Comparison of ENCODE assay signal across 9 cellular contexts in the genomic region with DNA sequence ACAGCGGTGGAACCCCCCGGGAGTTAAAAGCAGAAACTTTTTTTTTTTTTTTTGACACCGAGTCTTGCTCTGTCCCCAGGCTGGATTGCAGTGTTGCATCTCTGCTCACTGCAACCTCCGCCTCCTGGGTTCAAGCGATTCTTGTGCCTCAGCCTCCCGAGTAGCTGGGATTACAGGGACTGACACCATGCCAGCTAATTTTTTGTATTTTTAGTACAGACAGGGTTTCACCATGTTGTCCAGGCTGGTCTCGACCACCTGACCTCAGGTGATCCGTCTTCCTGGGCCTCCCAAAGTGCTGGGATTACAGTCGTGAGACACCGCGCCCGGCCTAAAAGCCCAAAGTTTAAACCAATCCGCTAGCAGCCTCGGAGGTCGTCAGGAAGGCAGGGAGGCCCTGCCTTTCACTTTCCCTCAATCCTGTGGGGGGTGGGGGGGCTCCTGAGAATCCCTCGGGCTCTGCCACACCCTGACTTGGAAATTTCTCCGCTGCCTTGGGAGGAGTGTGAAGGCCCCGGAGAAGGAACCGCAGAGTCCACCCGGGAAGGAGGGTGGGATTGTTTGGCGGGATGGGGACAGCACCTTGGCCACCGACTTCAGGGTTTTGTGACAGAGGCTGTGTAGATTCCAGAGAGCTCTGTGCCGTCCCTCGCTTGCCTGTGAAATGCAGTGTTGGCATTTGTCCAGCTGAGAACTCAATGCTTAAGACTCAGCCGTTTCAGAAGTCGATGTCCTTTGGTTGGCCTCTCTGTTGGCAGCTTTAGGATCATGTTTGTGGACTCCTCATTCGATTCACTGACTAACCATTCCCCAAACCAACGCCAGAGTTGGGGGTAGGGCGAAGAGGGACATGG. TPM values are rescaled to one million over a fixed set of nuclear protein-coding genes. Genes with fewer than 3 reads are reported as not detected.
DNase-seq lines count a peak whose midpoint lies in the region; ATAC-seq and TF ChIP-seq lines count a peak whose summit lies in the region.
"Had no signal": no experiment of that assay in that cellular context is flagged by ENCODE, and none has a peak within 500 bp of the region (broad histone marks: within the 10 kb centered on the region; RNA-seq: fewer than 3 reads in every experiment).

No MANE protein-coding gene starts in this region.

- no peak for TF ChIP-seq CTCF in CD4-positive, alpha-beta T cell (IDR thresholded peaks at IDR 0.05)
- TF ChIP-seq CTCF in natural killer cell (IDR thresholded peaks at IDR 0.05): no peak

- no peaks in the 10 kb centered on the region for H3K36me3 Mint-ChIP-seq in CD4-positive, alpha-beta T cell (ENCODE audit: low read depth)
- H3K36me3 Mint-ChIP-seq in natural killer cell: no peaks in the 10 kb centered on the region

- H3K4me3 Mint-ChIP-seq in CD4-positive, alpha-beta T cell: peak overlapping the region; percentile 71
- H3K4me3 Mint-ChIP-seq in natural killer cell: peak overlapping the region; percentile 74
- H3K4me3 Mint-ChIP-seq: neural crest cell had no signal

- DNase-seq in CD4-positive, alpha-beta T cell: no peak
- no peak for DNase-seq in NT2/D1 (ENCODE audit: low read depth, low spot score)
- no peak for DNase-seq in natural killer cell
- no peak for DNase-seq in cortex of kidney (lab: John Stamatoyannopoulos, UW)
- no peak for DNase-seq in SW 1271 (lab: John Stamatoyannopoulos, UW)

- no peak overlapping the region for H3K27ac ChIP-seq in CD4-positive, alpha-beta T cell (ENCODE audit: low read depth, low read length)

- CTCF ChIA-PET in CD4-positive, alpha-beta T cell (lab: Charles Lee): no interaction called here

- H3K9me3 Mint-ChIP-seq in CD4-positive, alpha-beta T cell: no peaks in the 10 kb centered on the region
- H3K9me3 Mint-ChIP-seq in natural killer cell: no peaks in the 10 kb centered on the region
- H3K9me3 Mint-ChIP-seq: neural crest cell had no signal

- peaks cover 80% of the 10 kb centered on the region for H3K27me3 Mint-ChIP-seq in CD4-positive, alpha-beta T cell
- H3K27me3 Mint-ChIP-seq in natural killer cell (ENCODE audit: low read depth in 2 of 2): peaks cover 0 to 13% of the 10 kb centered on the region in 2 donors

- H3K27ac Mint-ChIP-seq in CD4-positive, alpha-beta T cell: no peak overlapping the region
- H3K27ac Mint-ChIP-seq in natural killer cell: no peak overlapping the region

- no peak for ATAC-seq in CD4-positive, alpha-beta T cell (ENCODE audit: poor library complexity)
- ATAC-seq in esophagus mucosa (peak; percentile 33), natural killer cell (no peak), GM19023 (IDR thresholded peaks at IDR 0.05; ENCODE audit: unreplicated experiment) (no peak), HG02852 (IDR thresholded peaks at IDR 0.05; ENCODE audit: unreplicated experiment) (no peak)

- H3K4me1 ChIP-seq in NT2/D1 (ENCODE audit: insufficient read depth, insufficient read length): peaks cover 12% of the 10 kb centered on the region

- H3K27me3 ChIP-seq in CD4-positive, alpha-beta T cell (ENCODE audit: control insufficient read depth, insufficient read depth, low read length): peaks cover 42% of the 10 kb centered on the region
- peaks cover 23% of the 10 kb centered on the region for H3K27me3 ChIP-seq in NT2/D1 (ENCODE audit: insufficient read depth, insufficient read length)

- POLR2A ChIA-PET in CD4-positive, alpha-beta T cell (lab: Charles Lee): no interaction called here

- H3K9me3 ChIP-seq in CD4-positive, alpha-beta T cell (ENCODE audit: control insufficient read depth, low read length): no peaks in the 10 kb centered on the region
- no peaks in the 10 kb centered on the region for H3K9me3 ChIP-seq in NT2/D1 (ENCODE audit: insufficient read depth, low read length)

- peak overlapping the region; percentile 46 for H3K4me3 ChIP-seq in NT2/D1 (ENCODE audit: insufficient read length, low read depth)

- H3K9ac ChIP-seq in NT2/D1 (ENCODE audit: insufficient read length, low read depth): peak overlapping the region; percentile 21

- intact Hi-C loops in CD4-positive, alpha-beta T cell (cut with DNase I, micrococcal nuclease): no loop called here
- intact Hi-C loops in natural killer cell (cut with micrococcal nuclease): no loop called here

- no peaks in the 10 kb centered on the region for H3K36me3 ChIP-seq in NT2/D1 (ENCODE audit: insufficient read depth, insufficient read length, low read length)

- no peaks in the 10 kb centered on the region for H3K4me1 Mint-ChIP-seq in CD4-positive, alpha-beta T cell (ENCODE audit: low read depth)
- peaks cover 0 to 4% of the 10 kb centered on the region in 2 donors for H3K4me1 Mint-ChIP-seq in natural killer cell
- H3K4me1 Mint-ChIP-seq: neural crest cell had no signal

RNA-seq across cellular contexts. Expression of a gene that starts 1.0 kb away (rescaled TPM):
- total RNA-seq in CD4-positive, alpha-beta T cell: 1 to 10 TPM; 5.7 to 6.3 TPM
- total RNA-seq in esophagus mucosa (8.9 TPM), natural killer cell (10 to 100 TPM; 23.6 to 32.6 (median 26.5) TPM)

RNA-seq across cellular contexts. Expression of a gene that starts 51.4 kb away (rescaled TPM):
- 10 to 100 TPM; 29.0 to 31.6 TPM for total RNA-seq in CD4-positive, alpha-beta T cell
- total RNA-seq in esophagus mucosa (11.1 TPM), natural killer cell (100 to 1,000 TPM in 1 of 3 donors, 10 to 100 TPM in 2; 92.6 to 133 (median 93.4) TPM)
